Comparison of ENCODE assay signal across 12 cellular contexts in genomic region chr3:72334681-72335457, GRCh38.
DNase-seq lines count a peak whose midpoint lies in the region; ATAC-seq and TF ChIP-seq lines count a peak whose summit lies in the region.
"Had no signal": no experiment of that assay in that cellular context is flagged by ENCODE, and none has a peak within 500 bp of the region (broad histone marks: within the 10 kb centered on the region; RNA-seq: fewer than 3 reads in every experiment).

No MANE protein-coding gene starts in this region.

- no peak overlapping the region for H2AFZ ChIP-seq in neural cell (ENCODE audit: low read depth, low read length)

- H3K27me3 Mint-ChIP-seq in HFFc6 (ENCODE audit: insufficient read depth), result peaks cover 9% of the 10 kb centered on the region; the same call in 1 of the 2 replicates

- peak; percentile 26 for TF ChIP-seq RAD21 in neural cell (conservative IDR thresholded peaks at IDR 0.05)

- H3K4me2 ChIP-seq in neural cell (ENCODE audit: low read length), result no peak overlapping the region

- no peak for ATAC-seq in HG03045 (IDR thresholded peaks at IDR 0.05; ENCODE audit: unreplicated experiment)
- no peak for ATAC-seq in GM19467 (IDR thresholded peaks at IDR 0.05; ENCODE audit: unreplicated experiment)
- ATAC-seq: activated T-cell treated with anti-CD3 and anti-CD28 coated beads, Interleukin-2, amount 50 U/mL, for 72 hours; naive thymus-derived CD8-positive, alpha-beta T cell had no signal

- H3K4me1 Mint-ChIP-seq in HFFc6 (ENCODE audit: low read depth), result no peaks in the 10 kb centered on the region
- H3K4me1 Mint-ChIP-seq: naive thymus-derived CD8-positive, alpha-beta T cell had no signal

- no peaks in the 10 kb centered on the region for H3K27me3 ChIP-seq in neural cell (ENCODE audit: insufficient read depth, low read depth, low read length)

- no peaks in the 10 kb centered on the region for H3K79me2 ChIP-seq in neural cell (replicated peaks; ENCODE audit: insufficient read depth, low read length)

- in situ Hi-C loops in G401 (cut with HindIII; ENCODE audit: low sequenced_read_pairs), result no loop called here

- H3K36me3 ChIP-seq in neural cell (ENCODE audit: insufficient read depth, low read length), result no peaks in the 10 kb centered on the region

- H3K9ac ChIP-seq in neural cell (ENCODE audit: low read length), result peak overlapping the region; percentile 32

- no peak overlapping the region for H3K27ac Mint-ChIP-seq in HFFc6
- H3K27ac Mint-ChIP-seq: activated T-cell treated with anti-CD3 and anti-CD28 coated beads, Interleukin-2, amount 50 U/mL, for 72 hours had no signal

- H3K9me3 ChIP-seq in neural cell (ENCODE audit: low read length), result no peaks in the 10 kb centered on the region

- TF ChIP-seq CTCF in neural cell (IDR thresholded peaks at IDR 0.05; ENCODE audit: poor library complexity, severe bottlenecking) (no peak), HFFc6 (IDR thresholded peaks at IDR 0.05) (no peak)

- no peaks in the 10 kb centered on the region for H3K9me3 Mint-ChIP-seq in HFFc6
- H3K9me3 Mint-ChIP-seq: activated T-cell treated with anti-CD3 and anti-CD28 coated beads, Interleukin-2, amount 50 U/mL, for 72 hours; naive thymus-derived CD8-positive, alpha-beta T cell had no signal

- H3K4me3 ChIP-seq in neural cell (ENCODE audit: low read length), result peak overlapping the region; percentile 21

- H3K36me3 Mint-ChIP-seq in HFFc6 (ENCODE audit: low read depth), result no peaks in the 10 kb centered on the region
- H3K36me3 Mint-ChIP-seq: CD14-positive monocyte; naive thymus-derived CD8-positive, alpha-beta T cell had no signal

- peak overlapping the region; percentile 64 for H3K27ac ChIP-seq in neural cell (ENCODE audit: low read length)

- no peaks in the 10 kb centered on the region for H3K9me2 ChIP-seq in neural cell (ENCODE audit: insufficient read depth, low read length)

- no peaks in the 10 kb centered on the region for H3F3A ChIP-seq in neural cell (ENCODE audit: insufficient read depth, low read length, poor library complexity, severe bottlenecking)

- peak; percentile 28 for TF ChIP-seq EP300 in neural cell (conservative IDR thresholded peaks at IDR 0.05; ENCODE audit: poor library complexity, severe bottlenecking)

- H4K20me1 ChIP-seq in neural cell (ENCODE audit: insufficient read depth), result no peaks in the 10 kb centered on the region

- DNase-seq in G401 (ENCODE audit: low spot score), result peak; percentile 87
- peak; percentile 95 for DNase-seq in NCI-H69 (lab: John Stamatoyannopoulos, UW)
- peak; percentile 84 for DNase-seq in cerebellar cortex (ENCODE audit: low spot score)
- no peak for DNase-seq in HFFc6
- DNase-seq in AML-193 (lab: John Stamatoyannopoulos, UW), result no peak
- DNase-seq: activated T-cell treated with anti-CD3 and anti-CD28 coated beads, Interleukin-2, amount 50 U/mL, for 72 hours; naive thymus-derived CD8-positive, alpha-beta T cell; NCI-H774 had no signal

- H3K4me3 Mint-ChIP-seq in HFFc6, result no peak overlapping the region
- H3K4me3 Mint-ChIP-seq: activated T-cell treated with anti-CD3 and anti-CD28 coated beads, Interleukin-2, amount 50 U/mL, for 72 hours; CD14-positive monocyte; naive thymus-derived CD8-positive, alpha-beta T cell had no signal

TF ChIP-seq in neural cell, 6 proteins besides CTCF, POLR2A, EP300 and RAD21:
- TF ChIP-seq EZH2 (IDR thresholded peaks at IDR 0.05; ENCODE audit: borderline replicate concordance, insufficient read depth, low read length, poor library complexity, severe bottlenecking), result no peak
- TF ChIP-seq POLR2AphosphoS5 (IDR thresholded peaks at IDR 0.05), result peak; percentile 63
- TF ChIP-seq REST (IDR thresholded peaks at IDR 0.05; ENCODE audit: borderline replicate concordance), result peak; percentile 77
- TF ChIP-seq TAF1 (IDR thresholded peaks at IDR 0.05; ENCODE audit: low read depth), result no peak
- peak; percentile 28 for TF ChIP-seq SMC3 (conservative IDR thresholded peaks at IDR 0.05; ENCODE audit: poor library complexity)

Comparison
In these comparisons a context has a peak if more than half of its experiments do, and no peak if none do; other contexts are left out.
1. DNase-seq: peak in G401 (single experiment), NCI-H69 (single experiment) and cerebellar cortex (single experiment); none in HFFc6 (single experiment) and AML-193 (0 of 2).